Comparison of ENCODE assay signal across 15 cellular contexts in the genomic region with DNA sequence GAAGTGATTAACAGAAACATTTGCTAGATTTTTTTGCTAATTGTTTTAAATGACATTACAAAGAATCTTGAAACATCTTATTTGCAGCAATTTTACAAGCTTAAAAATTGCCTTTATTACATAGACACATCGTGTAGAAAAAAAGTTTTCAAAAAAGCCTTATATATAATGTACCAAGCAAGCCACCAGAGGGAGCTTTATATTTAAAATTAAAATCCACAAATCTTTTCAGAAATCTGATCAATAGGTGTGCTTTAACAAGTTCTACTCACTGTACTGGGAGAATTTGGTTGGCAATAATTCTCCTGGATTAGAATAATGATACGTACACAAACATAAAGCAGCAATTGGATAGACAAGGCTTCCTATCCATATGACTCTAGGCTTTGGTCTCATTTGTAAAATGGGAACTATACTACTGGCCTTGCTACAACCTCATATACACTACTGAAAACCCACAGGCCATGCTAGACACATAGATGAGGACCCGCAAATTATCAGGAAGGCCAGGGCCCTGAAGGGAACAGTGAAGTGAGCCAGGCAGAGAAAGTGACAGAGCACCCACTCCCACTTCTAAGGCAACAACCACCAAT. TPM values are rescaled to one million over a fixed set of nuclear protein-coding genes. Genes with fewer than 3 reads are reported as not detected.
A peak's percentile ranks its signal among the peaks of the same experiment; 100 is the strongest.
DNase-seq lines count a peak whose midpoint lies in the region; ATAC-seq and TF ChIP-seq lines count a peak whose summit lies in the region.
"Had no signal": no experiment of that assay in that cellular context is flagged by ENCODE, and none has a peak within 500 bp of the region (broad histone marks: within the 10 kb centered on the region; RNA-seq: fewer than 3 reads in every experiment).

No MANE protein-coding gene starts in this region.

- no peak for DNase-seq in left ventricle myocardium inferior
- no peak for DNase-seq in left cardiac atrium
- no peak for DNase-seq in OCI-LY7 (ENCODE audit: low spot score)
- DNase-seq in fibroblast of lung (ENCODE audit: low read depth in 2 of 2): peak in 1 of 2 donors; percentile 51
- DNase-seq in upper lobe of right lung: no peak
- no peak for DNase-seq in SW480 (ENCODE audit: low spot score)
- DNase-seq in nucleus accumbens (lab: John Stamatoyannopoulos, UW): no peak
- DNase-seq in kidney glomerular epithelial cell (lab: John Stamatoyannopoulos, UW): no peak
- DNase-seq: activated CD4-positive, alpha-beta T cell treated with anti-CD3 and anti-CD28 coated beads, Interleukin-2, amount 50 U/mL, for 48 hours; COR-L47; GOT3; NCI-H146 had no signal

- H3K27ac ChIP-seq in left ventricle myocardium inferior (replicated peaks) (no peak overlapping the region), OCI-LY7 (ENCODE audit: low read depth, low read length, poor library complexity, severe bottlenecking) (no peak overlapping the region), fibroblast of lung (ENCODE audit: insufficient read depth, low read length) (peak overlapping the region; percentile 86), upper lobe of right lung (no peak overlapping the region)
- H3K27ac ChIP-seq: ascending aorta had no signal

- H3K79me2 ChIP-seq in OCI-LY7 (ENCODE audit: insufficient read depth, low read depth, low read length): peaks cover 32% of the 10 kb centered on the region
- H3K79me2 ChIP-seq in fibroblast of lung (ENCODE audit: control insufficient read depth, insufficient read depth, low read length): peaks cover 65% of the 10 kb centered on the region

- TF ChIP-seq CTCF in left ventricle myocardium inferior (IDR thresholded peaks at IDR 0.05; ENCODE audit: borderline replicate concordance) (peak; percentile 35), OCI-LY7 (conservative IDR thresholded peaks at IDR 0.05; ENCODE audit: low read length) (peak; percentile 78), fibroblast of lung (conservative IDR thresholded peaks at IDR 0.05 in 1 of 2, IDR thresholded peaks at IDR 0.05 in 1 of 2; ENCODE audit: low read depth in 1 of 2, low read length in 2 of 2) (peak in 1 of 2 donors; percentile 36), upper lobe of right lung (IDR thresholded peaks at IDR 0.05) (peak; percentile 31)

- intact Hi-C loops in left ventricle myocardium inferior (cut with micrococcal nuclease) (no loop called here), left cardiac atrium (cut with DNase I) (no loop called here), OCI-LY7 (cut with micrococcal nuclease; ENCODE audit: unreplicated experiment) (no loop called here), upper lobe of right lung (cut with DNase I) (no loop called here)

- no peaks in the 10 kb centered on the region for H3K9me2 ChIP-seq in OCI-LY7 (ENCODE audit: insufficient read depth, low read length)

- H4K20me1 ChIP-seq in OCI-LY7 (ENCODE audit: insufficient read depth, low read length): no peaks in the 10 kb centered on the region
- H4K20me1 ChIP-seq in fibroblast of lung (ENCODE audit: control insufficient read depth, extremely low read depth, insufficient read depth, low read length): no peaks in the 10 kb centered on the region

- H2AFZ ChIP-seq in OCI-LY7 (ENCODE audit: low read length) (no peak overlapping the region), fibroblast of lung (ENCODE audit: low read length) (no peak overlapping the region)

- CTCF ChIA-PET in OCI-LY7 (lab: Charles Lee; ENCODE audit: unreplicated experiment): no interaction called here

- H3K4me2 ChIP-seq in OCI-LY7 (ENCODE audit: low read length) (no peak overlapping the region), fibroblast of lung (ENCODE audit: extremely low read depth, insufficient read depth, low read length) (no peak overlapping the region)

- no peak for ATAC-seq in left cardiac atrium
- ATAC-seq in upper lobe of right lung: no peak
- ATAC-seq: Right ventricle myocardium inferior had no signal

- BruUV-seq in OCI-LY7 (replicated peaks; lab: Mats Ljungman, UMichigan): no TSS peak

- H3K4me1 ChIP-seq in left ventricle myocardium inferior: peaks cover 23% of the 10 kb centered on the region
- peaks cover 15% of the 10 kb centered on the region for H3K4me1 ChIP-seq in OCI-LY7 (ENCODE audit: insufficient read depth, low read length, poor library complexity, severe bottlenecking)
- peaks cover 21% of the 10 kb centered on the region for H3K4me1 ChIP-seq in fibroblast of lung (ENCODE audit: control insufficient read depth, extremely low read depth, insufficient read depth, low read length)
- peaks cover 11% of the 10 kb centered on the region for H3K4me1 ChIP-seq in upper lobe of right lung

- no peaks in the 10 kb centered on the region for H3K27me3 ChIP-seq in left ventricle myocardium inferior (ENCODE audit: low read depth)
- no peaks in the 10 kb centered on the region for H3K27me3 ChIP-seq in fibroblast of lung (ENCODE audit: control insufficient read depth, insufficient read depth, low read length)
- H3K27me3 ChIP-seq in upper lobe of right lung: no peaks in the 10 kb centered on the region
- H3K27me3 ChIP-seq: ascending aorta had no signal

- no peak overlapping the region for H3K4me3 ChIP-seq in left ventricle myocardium inferior
- H3K4me3 ChIP-seq in OCI-LY7 (ENCODE audit: low read depth, low read length, poor library complexity, severe bottlenecking): no peak overlapping the region
- H3K4me3 ChIP-seq in fibroblast of lung (replicated peaks in 1 of 4; ENCODE audit: control extremely low read depth in 1 of 4, insufficient read depth in 1 of 4, low read depth in 3 of 4, low read length in 4 of 4): no peak overlapping the region
- no peak overlapping the region for H3K4me3 ChIP-seq in upper lobe of right lung
- H3K4me3 ChIP-seq: ascending aorta had no signal

- no peak overlapping the region for H3K9ac ChIP-seq in fibroblast of lung (ENCODE audit: insufficient read depth, low read length)

- H3K9me3 ChIP-seq in left ventricle myocardium inferior (replicated peaks) (no peaks in the 10 kb centered on the region), OCI-LY7 (ENCODE audit: low read length) (no peaks in the 10 kb centered on the region), fibroblast of lung (ENCODE audit: control insufficient read depth, insufficient read depth, low read depth, low read length) (no peaks in the 10 kb centered on the region), upper lobe of right lung (no peaks in the 10 kb centered on the region)
- H3K9me3 ChIP-seq: ascending aorta had no signal

- peaks cover 86% of the 10 kb centered on the region for H3K36me3 ChIP-seq in left ventricle myocardium inferior
- peaks cover 86% of the 10 kb centered on the region for H3K36me3 ChIP-seq in OCI-LY7 (ENCODE audit: insufficient read depth, low read length)
- H3K36me3 ChIP-seq in fibroblast of lung (ENCODE audit: control insufficient read depth, insufficient read depth, low read length): peaks cover 4% of the 10 kb centered on the region
- peaks cover 89% of the 10 kb centered on the region for H3K36me3 ChIP-seq in upper lobe of right lung

- POLR2A ChIA-PET in OCI-LY7 (lab: Charles Lee): interaction anchor here (1.0 kb wide), 1 partner anchor 12 kb away, joined by 4 read pairs; no protein-coding TSS in a partner anchor

RNA-seq across cellular contexts. Expression of gene PSMB7, which starts 4.8 kb away (rescaled TPM):
- 159 TPM for total RNA-seq in left ventricle myocardium inferior
- total RNA-seq in left cardiac atrium: 100 to 1,000 TPM; 124 to 135 TPM
- total RNA-seq in OCI-LY7 (2014; rRNA removed; shearing (Covaris generic)): 186 and 204 TPM in 2 replicates
- total RNA-seq in OCI-LY7 (2022): 159 and 164 TPM in 2 replicates
- total RNA-seq in fibroblast of lung: 200 and 206 TPM in 2 replicates
- 290 and 398 TPM in 2 replicates for polyA plus RNA-seq in fibroblast of lung
- polyA plus RNA-seq in fibroblast of lung (2012): 286 and 381 TPM in 2 replicates
- 136 and 163 TPM in 2 replicates for polyA minus RNA-seq in fibroblast of lung (ENCODE audit: low replicate concordance)
- 73.5 TPM for total RNA-seq in upper lobe of right lung

RNA-seq across cellular contexts. Expression of gene ADGRD2, which starts 39.8 kb away (rescaled TPM):
- total RNA-seq in left ventricle myocardium inferior: not detected
- not detected for total RNA-seq in left cardiac atrium
- total RNA-seq in OCI-LY7 (2014; rRNA removed; shearing (Covaris generic)): not detected in 2 replicates
- total RNA-seq in OCI-LY7 (2022): not detected in 2 replicates
- total RNA-seq in fibroblast of lung: not detected in 2 replicates
- polyA plus RNA-seq in fibroblast of lung: not detected in 2 replicates
- polyA plus RNA-seq in fibroblast of lung (2012): not detected in 2 replicates
- polyA minus RNA-seq in fibroblast of lung (ENCODE audit: low replicate concordance): not detected in 2 replicates
- total RNA-seq in upper lobe of right lung: not detected
- total RNA-seq: ascending aorta, glomerular endothelial cell, Right ventricle myocardium inferior had no signal
